Comparison of ENCODE assay signal across 9 cellular contexts in the genomic region with DNA sequence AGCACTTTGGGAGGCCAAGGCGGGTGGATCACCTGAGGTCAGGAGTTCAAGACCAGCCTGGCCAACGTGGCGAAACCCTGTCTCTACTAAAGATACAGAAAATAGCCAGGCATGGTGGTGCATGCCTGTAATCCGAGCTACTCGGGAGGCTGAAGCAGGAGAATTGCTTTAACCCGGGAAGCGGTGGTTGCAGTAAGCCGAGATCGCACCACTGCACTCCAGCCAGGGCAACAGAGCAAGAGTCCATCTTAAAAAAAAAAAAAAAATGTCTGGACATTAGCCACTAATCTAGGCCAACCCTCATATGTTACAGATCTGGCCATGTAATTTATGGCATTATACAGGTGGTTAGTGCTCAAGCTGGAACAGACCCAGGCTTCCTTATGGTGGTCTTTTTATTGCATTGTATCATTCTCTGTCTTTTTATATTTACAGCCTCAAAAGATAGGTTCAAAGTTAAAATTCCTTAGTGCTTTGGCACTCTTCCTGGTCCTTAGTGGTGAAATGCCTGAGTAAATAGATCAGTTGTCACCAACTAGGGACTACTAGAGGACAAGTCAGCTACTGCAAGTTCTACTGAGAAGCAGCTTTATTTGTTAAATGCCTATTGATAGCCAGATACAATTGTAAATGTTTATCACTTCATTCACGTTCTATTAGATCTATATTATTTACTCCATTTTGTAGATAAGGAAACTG. TPM values are rescaled to one million over a fixed set of nuclear protein-coding genes. Genes with fewer than 3 reads are reported as not detected.
DNase-seq lines count a peak whose midpoint lies in the region; ATAC-seq and TF ChIP-seq lines count a peak whose summit lies in the region.
"Had no signal": no experiment of that assay in that cellular context is flagged by ENCODE, and none has a peak within 500 bp of the region (broad histone marks: within the 10 kb centered on the region; RNA-seq: fewer than 3 reads in every experiment).

No MANE protein-coding gene starts in this region.

- H3K4me1 ChIP-seq in Loucy (ENCODE audit: insufficient read depth, low read length, poor library complexity, severe bottlenecking): peaks cover 22% of the 10 kb centered on the region

- no peak overlapping the region for H3K4me3 Mint-ChIP-seq in chondrocyte (ENCODE audit: unreplicated experiment)
- H3K4me3 Mint-ChIP-seq: naive thymus-derived CD8-positive, alpha-beta T cell had no signal

- no peak overlapping the region for H3K4me2 ChIP-seq in Loucy (ENCODE audit: low read depth, low read length, poor library complexity, severe bottlenecking)

- no peak overlapping the region for H2AFZ ChIP-seq in Loucy (ENCODE audit: low read length)

- TF ChIP-seq CTCF in Loucy (conservative IDR thresholded peaks at IDR 0.05; ENCODE audit: low read length) (peak; percentile 64), chondrocyte (IDR thresholded peaks at IDR 0.05) (peak; percentile 71)

- no peaks in the 10 kb centered on the region for H3K27me3 Mint-ChIP-seq in chondrocyte (ENCODE audit: low read depth)
- H3K27me3 Mint-ChIP-seq: naive thymus-derived CD8-positive, alpha-beta T cell had no signal

- H4K20me1 ChIP-seq in Loucy (ENCODE audit: insufficient read depth, low read length, poor library complexity, severe bottlenecking): no peaks in the 10 kb centered on the region

- DNase-seq in EL (peak; percentile 62), chondrocyte (ENCODE audit: low spot score) (no peak), myocyte (ENCODE audit: low read depth) (peak; percentile 66), NCI-H1092 (lab: John Stamatoyannopoulos, UW) (no peak), RPMI8226 (no peak)
- DNase-seq: naive thymus-derived CD8-positive, alpha-beta T cell had no signal

- peaks cover 14% of the 10 kb centered on the region for H3K36me3 Mint-ChIP-seq in chondrocyte (ENCODE audit: low read depth)

- no peak overlapping the region for H3K4me3 ChIP-seq in Loucy (ENCODE audit: low read length, poor library complexity, severe bottlenecking)

- peaks cover 57% of the 10 kb centered on the region for H3K79me2 ChIP-seq in Loucy (ENCODE audit: insufficient read depth, low read length)

- no peaks in the 10 kb centered on the region for H3K27me3 ChIP-seq in Loucy (ENCODE audit: insufficient read depth, low read length, poor library complexity, severe bottlenecking)

- H3K27ac Mint-ChIP-seq in chondrocyte (ENCODE audit: unreplicated experiment): peak overlapping the region; percentile 36

- H3K9me3 Mint-ChIP-seq in chondrocyte (ENCODE audit: low read depth): no peaks in the 10 kb centered on the region
- H3K9me3 Mint-ChIP-seq: naive thymus-derived CD8-positive, alpha-beta T cell had no signal

- peak overlapping the region; percentile 5 for H3K9ac ChIP-seq in Loucy (ENCODE audit: low read depth, low read length, poor library complexity, severe bottlenecking)

- no peaks in the 10 kb centered on the region for H3K9me2 ChIP-seq in Loucy (replicated peaks; ENCODE audit: low read depth, low read length)

- peaks cover 37% of the 10 kb centered on the region; the same call in 1 of the 2 replicates for H3K36me3 ChIP-seq in Loucy (ENCODE audit: insufficient read depth, low read length)

- peaks cover 17% of the 10 kb centered on the region for H3K4me1 Mint-ChIP-seq in chondrocyte (ENCODE audit: low read depth)

- H3K9me3 ChIP-seq in Loucy (ENCODE audit: insufficient read depth, low read depth, low read length): no peaks in the 10 kb centered on the region

- H3F3A ChIP-seq in Loucy (ENCODE audit: low read depth): no peaks in the 10 kb centered on the region

- ATAC-seq in GM21717 (IDR thresholded peaks at IDR 0.05; ENCODE audit: unreplicated experiment) (no peak), GM21360 (IDR thresholded peaks at IDR 0.05; ENCODE audit: unreplicated experiment) (no peak)

RNA-seq across cellular contexts. Expression of gene STARD9, which starts 16.0 kb away (rescaled TPM):
- 13.6 to 15.5 TPM (median 14.9 TPM) in 3 replicates for total RNA-seq in chondrocyte
- 5.4 and 10.1 TPM in 2 replicates for total RNA-seq in myocyte
- 4.4 TPM for polyA plus RNA-seq in myocyte (2012)

RNA-seq across cellular contexts. Expression of gene HAUS2, which starts 42.7 kb away (rescaled TPM):
- total RNA-seq in chondrocyte (18.5 to 22.5 TPM (median 21.7 TPM) in 3 replicates), myocyte (18.0 and 18.7 TPM in 2 replicates)
- 9.7 TPM for polyA plus RNA-seq in myocyte (2012)

RNA-seq across cellular contexts. Expression of gene LRRC57, which starts 42.8 kb away (rescaled TPM):
- total RNA-seq in chondrocyte (30.4 to 32.4 TPM (median 31.9 TPM) in 3 replicates), myocyte (9.5 and 11.1 TPM in 2 replicates)
- 15.6 TPM for polyA plus RNA-seq in myocyte (2012)

Comparison
In these comparisons a context has a peak if more than half of its experiments do, and no peak if none do; other contexts are left out.
1. DNase-seq: peak in EL (single experiment) and myocyte (single experiment); none in chondrocyte (single experiment), NCI-H1092 (single experiment) and RPMI8226 (single experiment).